Comparison of ENCODE assay signal across 8 cellular contexts in genomic region chr1:36576118-36576517, GRCh38.
DNase-seq lines count a peak whose midpoint lies in the region; ATAC-seq and TF ChIP-seq lines count a peak whose summit lies in the region.

No MANE protein-coding gene starts in this region.

- no peak overlapping the region for H3K27ac ChIP-seq in DOHH2 (ENCODE audit: low read depth, low read length)

- peak; percentile 7 for DNase-seq in LHCN-M2 (ENCODE audit: low read depth)
- DNase-seq in SW480 (ENCODE audit: low spot score) = peak; percentile 18
- DNase-seq in anterior cingulate cortex (lab: John Stamatoyannopoulos, UW) = peak in 44 of 58 donors; percentile 2 to 66 (median 24)
- DNase-seq in iPS-NIHi11 (ENCODE audit: low spot score) = peak; percentile 94
- DNase-seq in stimulated activated CD4-positive, alpha-beta T cell treated with anti-CD3 and anti-CD28 coated beads, Interleukin-1b, Interleukin-23, amount 100 ng/mL, for 24 hours (ENCODE audit: low read depth in 4 of 4, low spot score in 1 of 4) = peak; percentile 4 to 37 (median 24)

- H3K4me3 ChIP-seq in DOHH2 (ENCODE audit: low read length) = no peak overlapping the region

- peak; percentile 95 for TF ChIP-seq CTCF in DOHH2 (IDR thresholded peaks at IDR 0.05; ENCODE audit: low read depth, low read length, poor library complexity, severe bottlenecking)

- H3K79me2 ChIP-seq in DOHH2 (ENCODE audit: control insufficient read depth, low read length) = no peaks in the 10 kb centered on the region

- no peaks in the 10 kb centered on the region for H3K9me3 ChIP-seq in DOHH2 (ENCODE audit: control insufficient read depth, insufficient read depth, low read length)

- no peaks in the 10 kb centered on the region for H3K36me3 ChIP-seq in DOHH2 (ENCODE audit: control insufficient read depth, low read length)

- no peaks in the 10 kb centered on the region for H3K4me1 ChIP-seq in DOHH2 (ENCODE audit: control insufficient read depth, low read length)

- no peaks in the 10 kb centered on the region; the same call in 1 of the 2 replicates for H4K20me1 ChIP-seq in DOHH2 (ENCODE audit: control insufficient read depth, insufficient read depth, low read depth, low read length)

- no peaks in the 10 kb centered on the region for H3K27me3 ChIP-seq in DOHH2 (ENCODE audit: control insufficient read depth, low read length)

- H3F3A ChIP-seq in DOHH2 (ENCODE audit: control insufficient read depth, insufficient read depth) = no peaks in the 10 kb centered on the region

- no peak overlapping the region for H3K4me2 ChIP-seq in DOHH2 (ENCODE audit: low read length)

- ATAC-seq in HG03196 (IDR thresholded peaks at IDR 0.05; ENCODE audit: unreplicated experiment) (no peak), GM21390 (IDR thresholded peaks at IDR 0.05; ENCODE audit: unreplicated experiment) (no peak)

- no peaks in the 10 kb centered on the region for H3K9me2 ChIP-seq in DOHH2 (replicated peaks; ENCODE audit: control insufficient read depth, low read length)

Comparison
In these comparisons a context has a peak if more than half of its experiments do, and no peak if none do; other contexts are left out.
1. DNase-seq: peak in every context shown above with its lines; median percentile 94 in iPS-NIHi11; 24 in stimulated activated CD4-positive, alpha-beta T cell treated with anti-CD3 and anti-CD28 coated beads, Interleukin-1b, Interleukin-23, amount 100 ng/mL, for 24 hours; 24 in anterior cingulate cortex; 18 in SW480; 7 in LHCN-M2.